In the genomic region with DNA sequence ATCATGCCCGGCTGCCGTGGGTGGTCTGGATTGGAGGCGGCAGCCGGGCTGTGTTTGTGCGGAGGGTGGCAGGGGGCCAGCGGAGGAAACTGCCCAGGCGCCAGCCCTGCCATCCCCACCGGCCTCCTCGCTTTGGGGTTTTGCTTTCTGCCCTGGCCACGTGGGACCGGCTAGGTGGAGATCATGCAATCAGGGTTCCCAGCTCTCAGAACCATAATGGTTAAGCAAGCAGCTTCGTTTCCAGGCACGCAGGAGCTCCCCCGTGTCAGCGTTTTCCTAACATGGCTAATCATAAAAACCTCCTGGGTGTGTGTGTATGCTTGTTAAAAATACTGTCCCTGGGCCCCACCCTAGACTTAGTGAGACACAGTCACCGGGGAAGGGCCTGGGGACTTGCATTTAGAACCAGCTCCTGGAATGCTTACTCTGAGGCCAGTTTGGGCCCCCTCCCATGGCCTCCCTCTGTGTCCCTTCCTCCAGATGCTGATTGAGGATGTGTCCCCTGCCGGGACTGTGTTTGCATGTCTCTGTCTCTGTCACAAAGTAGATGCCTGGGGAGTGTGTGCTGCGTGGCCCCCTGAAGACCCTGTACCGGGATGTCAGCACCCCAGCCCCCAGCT, we compare ENCODE assay signal across 9 cellular contexts.
DNase-seq lines count a peak whose midpoint lies in the region; ATAC-seq and TF ChIP-seq lines count a peak whose summit lies in the region.
"Had no signal": no experiment of that assay in that cellular context is flagged by ENCODE, and none has a peak within 500 bp of the region (broad histone marks: within the 10 kb centered on the region; RNA-seq: fewer than 3 reads in every experiment).

No MANE protein-coding gene starts in this region.

- H3K9me3 Mint-ChIP-seq in GM23338 (peaks cover 5% of the 10 kb centered on the region; the same call in 1 of the 3 replicates), progenitor cell of endocrine pancreas (ENCODE audit: low read depth) (peaks cover 3% of the 10 kb centered on the region)
- no peaks in the 10 kb centered on the region for H3K9me3 Mint-ChIP-seq in activated CD8-positive, alpha-beta T cell treated with anti-CD3 and anti-CD28 coated beads for 36 hours

- H3K9me2 ChIP-seq in GM23338 (ENCODE audit: insufficient read depth) = no peaks in the 10 kb centered on the region

- peak; percentile 69 for ATAC-seq in GM23338
- ATAC-seq in activated CD8-positive, alpha-beta T cell treated with anti-CD3 and anti-CD28 coated beads for 36 hours = no peak

- in situ Hi-C loops in ACHN (cut with HindIII; ENCODE audit: low pct_ligation_motif_present, low pct_unique_long_range_greater_than_20kb, low sequenced_read_pairs) = no loop called here

- 19% methylated on average over 19 of the region's 19 CpGs for WGBS in smooth muscle cell (ENCODE audit: low lambda C conversion rate)

- H3K4me3 ChIP-seq in GM23338 (peak overlapping the region; percentile 48), choroid plexus epithelial cell (ENCODE audit: low read depth, low read length) (peak overlapping the region; percentile 47), smooth muscle cell (no peak overlapping the region)

- no peak for TF ChIP-seq CTCF in GM23338 (conservative IDR thresholded peaks at IDR 0.05; ENCODE audit: low read depth in 2 of 2)
- TF ChIP-seq CTCF in choroid plexus epithelial cell (conservative IDR thresholded peaks at IDR 0.05; ENCODE audit: low read depth, low read length) = no peak
- no peak for TF ChIP-seq CTCF in smooth muscle cell (IDR thresholded peaks at IDR 0.05; ENCODE audit: borderline replicate concordance, insufficient read depth, poor library complexity, severe bottlenecking)
- no peak for TF ChIP-seq CTCF in activated CD8-positive, alpha-beta T cell treated with anti-CD3 and anti-CD28 coated beads for 36 hours (IDR thresholded peaks at IDR 0.05)
- no peak for TF ChIP-seq CTCF in progenitor cell of endocrine pancreas (IDR thresholded peaks at IDR 0.05; ENCODE audit: unreplicated experiment)

- no peaks in the 10 kb centered on the region for H3K36me3 ChIP-seq in GM23338 (ENCODE audit: insufficient read depth)
- H3K36me3 ChIP-seq in smooth muscle cell (ENCODE audit: low read depth) = no peaks in the 10 kb centered on the region

- peaks cover 16% of the 10 kb centered on the region for H3K36me3 Mint-ChIP-seq in GM23338 (ENCODE audit: low read depth)
- H3K36me3 Mint-ChIP-seq in activated CD8-positive, alpha-beta T cell treated with anti-CD3 and anti-CD28 coated beads for 36 hours (ENCODE audit: low read depth) = no peaks in the 10 kb centered on the region
- peaks cover 13% of the 10 kb centered on the region for H3K36me3 Mint-ChIP-seq in progenitor cell of endocrine pancreas (ENCODE audit: insufficient read depth)

- H4K20me1 ChIP-seq in GM23338 (replicated peaks; ENCODE audit: insufficient read depth) = no peaks in the 10 kb centered on the region
- H4K20me1 ChIP-seq in smooth muscle cell (ENCODE audit: low read depth) = peaks cover 42% of the 10 kb centered on the region

- H3K4me2 ChIP-seq in GM23338 (peak overlapping the region; percentile 69), smooth muscle cell (peak overlapping the region; percentile 69)

- H3K4me3 Mint-ChIP-seq in GM23338 = peak overlapping the region; percentile 63
- no peak overlapping the region for H3K4me3 Mint-ChIP-seq in activated CD8-positive, alpha-beta T cell treated with anti-CD3 and anti-CD28 coated beads for 36 hours
- H3K4me3 Mint-ChIP-seq in progenitor cell of endocrine pancreas (ENCODE audit: low read depth) = no peak overlapping the region

- POLR2A ChIA-PET in activated CD8-positive, alpha-beta T cell treated with anti-CD3 and anti-CD28 coated beads for 36 hours (lab: Charles Lee) = no interaction called here

- intact Hi-C loops in activated CD8-positive, alpha-beta T cell treated with anti-CD3 and anti-CD28 coated beads for 36 hours (cut with micrococcal nuclease) = no loop called here

- peak overlapping the region; percentile 26 for H3K9ac ChIP-seq in smooth muscle cell (ENCODE audit: low read depth)

- peaks cover 73% of the 10 kb centered on the region for H3K4me1 ChIP-seq in GM23338 (ENCODE audit: insufficient read depth)
- peaks cover 42% of the 10 kb centered on the region for H3K4me1 ChIP-seq in smooth muscle cell (ENCODE audit: low read depth)

- H3K4me1 Mint-ChIP-seq in GM23338 (peaks cover 75% of the 10 kb centered on the region), progenitor cell of endocrine pancreas (ENCODE audit: low read depth) (peaks cover 59% of the 10 kb centered on the region)
- peaks cover 11% of the 10 kb centered on the region for H3K4me1 Mint-ChIP-seq in activated CD8-positive, alpha-beta T cell treated with anti-CD3 and anti-CD28 coated beads for 36 hours (ENCODE audit: low read depth)

- CTCF ChIA-PET in activated CD8-positive, alpha-beta T cell treated with anti-CD3 and anti-CD28 coated beads for 36 hours (lab: Charles Lee) = no interaction called here

- H3F3A ChIP-seq in GM23338 (replicated peaks; ENCODE audit: low read depth) (peaks cover 9% of the 10 kb centered on the region), smooth muscle cell (ENCODE audit: low read depth) (peaks cover 11% of the 10 kb centered on the region)

- H2AFZ ChIP-seq in GM23338 = no peak overlapping the region
- H2AFZ ChIP-seq in smooth muscle cell (ENCODE audit: low read depth) = no peak overlapping the region

- DNase-seq in GM23338 (ENCODE audit: low spot score) (peak; percentile 87), choroid plexus epithelial cell (ENCODE audit: low read depth) (peak; percentile 65), iris pigment epithelial cell (ENCODE audit: low read depth) (peak; percentile 61), smooth muscle cell (lab: John Stamatoyannopoulos, UW; ENCODE audit: unreplicated experiment) (no peak), ACHN (no peak), progenitor cell of endocrine pancreas (ENCODE audit: low spot score, unreplicated experiment) (no peak), GM19238 (ENCODE audit: insufficient read length, low spot score) (no peak)
- DNase-seq in activated CD8-positive, alpha-beta T cell treated with anti-CD3 and anti-CD28 coated beads for 36 hours = no peak
- DNase-seq: foreskin melanocyte had no signal

- H3K27ac Mint-ChIP-seq in GM23338 (peak overlapping the region; percentile 95), progenitor cell of endocrine pancreas (no peak overlapping the region)
- no peak overlapping the region for H3K27ac Mint-ChIP-seq in activated CD8-positive, alpha-beta T cell treated with anti-CD3 and anti-CD28 coated beads for 36 hours

- no peaks in the 10 kb centered on the region for H3K27me3 ChIP-seq in GM23338 (ENCODE audit: insufficient read depth)
- no peaks in the 10 kb centered on the region for H3K27me3 ChIP-seq in smooth muscle cell (ENCODE audit: low read depth)

- H3K27ac ChIP-seq in GM23338 (ENCODE audit: low read depth) (peak overlapping the region; percentile 97), smooth muscle cell (ENCODE audit: low read depth) (peak overlapping the region; percentile 49)

- H3K79me2 ChIP-seq in GM23338 (replicated peaks; ENCODE audit: insufficient read depth) (peaks cover 66% of the 10 kb centered on the region), smooth muscle cell (ENCODE audit: low read depth) (peaks cover 80% of the 10 kb centered on the region)

- H3K27me3 Mint-ChIP-seq in GM23338 (ENCODE audit: insufficient read depth, low read depth, poor library complexity) (peaks cover 18% of the 10 kb centered on the region), progenitor cell of endocrine pancreas (no peaks in the 10 kb centered on the region)
- no peaks in the 10 kb centered on the region for H3K27me3 Mint-ChIP-seq in activated CD8-positive, alpha-beta T cell treated with anti-CD3 and anti-CD28 coated beads for 36 hours

- no peaks in the 10 kb centered on the region for H3K9me3 ChIP-seq in smooth muscle cell (replicated peaks; ENCODE audit: low read depth)

TF ChIP-seq in GM23338, 12 proteins besides CTCF, POLR2A, EP300 and RAD21 (continues in another document):
- TF ChIP-seq ZNF114 (CRISPR knock-in tag; IDR thresholded peaks at IDR 0.05) (0 out of 2 replicates have a peak, but pooled peaks have one; percentile 9), REST (IDR thresholded peaks at IDR 0.05; ENCODE audit: unreplicated experiment) (no peak), JUNB (IDR thresholded peaks at IDR 0.05; ENCODE audit: unreplicated experiment) (no peak)
- TF ChIP-seq, protein P1, sequence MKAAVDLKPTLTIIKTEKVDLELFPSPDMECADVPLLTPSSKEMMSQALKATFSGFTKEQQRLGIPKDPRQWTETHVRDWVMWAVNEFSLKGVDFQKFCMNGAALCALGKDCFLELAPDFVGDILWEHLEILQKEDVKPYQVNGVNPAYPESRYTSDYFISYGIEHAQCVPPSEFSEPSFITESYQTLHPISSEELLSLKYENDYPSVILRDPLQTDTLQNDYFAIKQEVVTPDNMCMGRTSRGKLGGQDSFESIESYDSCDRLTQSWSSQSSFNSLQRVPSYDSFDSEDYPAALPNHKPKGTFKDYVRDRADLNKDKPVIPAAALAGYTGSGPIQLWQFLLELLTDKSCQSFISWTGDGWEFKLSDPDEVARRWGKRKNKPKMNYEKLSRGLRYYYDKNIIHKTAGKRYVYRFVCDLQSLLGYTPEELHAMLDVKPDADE (IDR thresholded peaks at IDR 0.05) = peak; percentile 87

Comparison
In these comparisons a context has a peak if more than half of its experiments do, and no peak if none do; other contexts are left out.
1. DNase-seq: peak in GM23338 (single experiment), choroid plexus epithelial cell (single experiment) and iris pigment epithelial cell (single experiment); none in smooth muscle cell (single experiment), activated CD8-positive, alpha-beta T cell treated with anti-CD3 and anti-CD28 coated beads for 36 hours (single experiment), ACHN (single experiment), progenitor cell of endocrine pancreas (single experiment) and GM19238 (single experiment).